Comparison of ENCODE assay signal across 31 cellular contexts in genomic region chr17:3973498-3974137, GRCh38. TPM values are rescaled to one million over a fixed set of nuclear protein-coding genes. Genes with fewer than 3 reads are reported as not detected.
DNase-seq lines count a peak whose midpoint lies in the region; ATAC-seq and TF ChIP-seq lines count a peak whose summit lies in the region.
"Had no signal": no experiment of that assay in that cellular context is flagged by ENCODE, and none has a peak within 500 bp of the region (broad histone marks: within the 10 kb centered on the region; RNA-seq: fewer than 3 reads in every experiment).

No MANE protein-coding gene starts in this region.

- intact Hi-C loops in Calu3 (cut with micrococcal nuclease; ENCODE audit: unreplicated experiment) = no loop called here
- intact Hi-C loops in CD14-positive monocyte (cut with micrococcal nuclease) = no loop called here

- H3K9me2 ChIP-seq in SK-N-SH (no peaks in the 10 kb centered on the region), Loucy (replicated peaks; ENCODE audit: low read depth, low read length) (no peaks in the 10 kb centered on the region)

- H4K20me1 ChIP-seq in SK-N-SH (ENCODE audit: insufficient read depth) (no peaks in the 10 kb centered on the region), Loucy (ENCODE audit: insufficient read depth, low read length, poor library complexity, severe bottlenecking) (no peaks in the 10 kb centered on the region)

- no peaks in the 10 kb centered on the region for H3K79me2 ChIP-seq in SK-N-SH (ENCODE audit: insufficient read depth)
- H3K79me2 ChIP-seq in Loucy (ENCODE audit: insufficient read depth, low read length) = no peaks in the 10 kb centered on the region

- peaks cover 3 to 4% of the 10 kb centered on the region in 2 donors for H3K36me3 Mint-ChIP-seq in stimulated activated naive B cell treated with anti-CD40 and anti-IgM and Interleukin-4, amounts not matched to agents 10 μg/mL and 1 μg/mL and 100 μg/mL, for 72 hours
- no peaks in the 10 kb centered on the region for H3K36me3 Mint-ChIP-seq in Calu3 (ENCODE audit: insufficient read depth, unreplicated experiment)
- H3K36me3 Mint-ChIP-seq in CD14-positive monocyte = no peaks in the 10 kb centered on the region

- H3K27ac Mint-ChIP-seq in stimulated activated naive B cell treated with anti-CD40 and anti-IgM and Interleukin-4, amounts not matched to agents 10 μg/mL and 1 μg/mL and 100 μg/mL, for 72 hours = peak overlapping the region; percentile 37
- no peak overlapping the region for H3K27ac Mint-ChIP-seq in Calu3 (ENCODE audit: unreplicated experiment)
- H3K27ac Mint-ChIP-seq in CD14-positive monocyte = no peak overlapping the region

- 46% methylated on average over 5 of the region's 10 CpGs for WGBS in SK-N-SH (ENCODE audit: low lambda C conversion rate)

- H3K9me3 Mint-ChIP-seq in stimulated activated naive B cell treated with anti-CD40 and anti-IgM and Interleukin-4, amounts not matched to agents 10 μg/mL and 1 μg/mL and 100 μg/mL, for 72 hours = peaks cover 3 to 4% of the 10 kb centered on the region in 2 donors
- H3K9me3 Mint-ChIP-seq in Calu3 (ENCODE audit: low read depth, unreplicated experiment) = peaks cover 5% of the 10 kb centered on the region
- peaks cover 11 to 19% (median 16%) of the 10 kb centered on the region in 7 donors for H3K9me3 Mint-ChIP-seq in CD14-positive monocyte
- H3K9me3 Mint-ChIP-seq: activated naive CD8-positive, alpha-beta T cell treated with anti-CD3 and anti-CD28 coated beads, Interleukin-2, amount 50 U/mL, for 24 hours had no signal

- H3K4me3 Mint-ChIP-seq in stimulated activated naive B cell treated with anti-CD40 and anti-IgM and Interleukin-4, amounts not matched to agents 10 μg/mL and 1 μg/mL and 100 μg/mL, for 72 hours = no peak overlapping the region
- H3K4me3 Mint-ChIP-seq in Calu3 (ENCODE audit: low read depth, unreplicated experiment) (no peak overlapping the region), CD14-positive monocyte (peak overlapping the region in 1 of 2 donors; percentile 18)
- H3K4me3 Mint-ChIP-seq: activated naive CD8-positive, alpha-beta T cell treated with anti-CD3 and anti-CD28 coated beads, Interleukin-2, amount 50 U/mL, for 24 hours; activated T-cell treated with anti-CD3 and anti-CD28 coated beads, Interleukin-2, amount 50 U/mL, for 4 hours had no signal

- H3K27ac ChIP-seq in SK-N-SH (ENCODE audit: low read depth in 2 of 2, low read length in 1 of 2) = no peak overlapping the region
- H3K27ac ChIP-seq: 22Rv1, cardiac muscle cell, coronary artery, PC-9, psoas muscle, tibial nerve, VCaP had no signal

- H3K4me3 ChIP-seq in SK-N-SH (ENCODE audit: low read depth in 2 of 2, low read length in 1 of 2) (no peak overlapping the region), Loucy (ENCODE audit: low read length, poor library complexity, severe bottlenecking) (peak overlapping the region; percentile 18)
- H3K4me3 ChIP-seq: cardiac muscle cell, coronary artery, PC-9, psoas muscle, tibial nerve had no signal

- H2AFZ ChIP-seq in SK-N-SH (ENCODE audit: low read depth) = no peak overlapping the region
- H2AFZ ChIP-seq in Loucy (ENCODE audit: low read length) = peak overlapping the region; percentile 31; the same call in 1 of the 2 replicates
- H2AFZ ChIP-seq: PC-9 had no signal

- peaks cover 37 to 49% of the 10 kb centered on the region in 2 donors for H3K4me1 Mint-ChIP-seq in stimulated activated naive B cell treated with anti-CD40 and anti-IgM and Interleukin-4, amounts not matched to agents 10 μg/mL and 1 μg/mL and 100 μg/mL, for 72 hours
- no peaks in the 10 kb centered on the region for H3K4me1 Mint-ChIP-seq in Calu3 (ENCODE audit: low read depth, unreplicated experiment)
- H3K4me1 Mint-ChIP-seq in CD14-positive monocyte = peaks cover 23% of the 10 kb centered on the region

- DNase-seq in SK-N-SH (peak; percentile 12), iPS-NIHi11 (ENCODE audit: low spot score) (peak; percentile 3), Calu3 (no peak), kidney tubule cell (ENCODE audit: low spot score) (no peak), CD14-positive monocyte (ENCODE audit: low spot score) (no peak)
- no peak for DNase-seq in stimulated activated naive B cell treated with anti-CD40 and anti-IgM and Interleukin-4, amounts not matched to agents 10 μg/mL and 1 μg/mL and 100 μg/mL, for 72 hours
- DNase-seq: activated CD4-positive, alpha-beta T cell treated with anti-CD3 and anti-CD28 coated beads, Interleukin-2, amount 50 U/mL, for 1 hour; activated gamma-delta T cell treated with Interleukin-2 at 50 U/mL for 16 hours; activated naive CD8-positive, alpha-beta T cell treated with anti-CD3 and anti-CD28 coated beads, Interleukin-2, amount 50 U/mL, for 24 hours; activated T-cell treated with anti-CD3 and anti-CD28 coated beads, Interleukin-2, amount 50 U/mL, for 4 hours; effector memory CD4-positive, alpha-beta T cell; glutamatergic neuron; MV-4-11; naive thymus-derived CD8-positive, alpha-beta T cell; NCI-H1436; NCI-H2081; NCI-H524 treated with DMSO at 0.1 percent for 48 hours; nucleus accumbens; PC-9; SHP77 treated with DMSO at 0.1 percent for 48 hours; stimulated activated CD4-positive, alpha-beta T cell treated with anti-CD3 and anti-CD28 coated beads, Interleukin-4, amount 100 ng/mL, for 1 hour; T1000 had no signal

- peaks cover 0 to 4% of the 10 kb centered on the region in 2 donors for H3K27me3 Mint-ChIP-seq in stimulated activated naive B cell treated with anti-CD40 and anti-IgM and Interleukin-4, amounts not matched to agents 10 μg/mL and 1 μg/mL and 100 μg/mL, for 72 hours
- H3K27me3 Mint-ChIP-seq in Calu3 (ENCODE audit: unreplicated experiment) (peaks cover 12% of the 10 kb centered on the region), CD14-positive monocyte (ENCODE audit: low read depth in 3 of 3) (peaks cover 13 to 35% (median 18%) of the 10 kb centered on the region in 3 donors)
- H3K27me3 Mint-ChIP-seq: activated naive CD8-positive, alpha-beta T cell treated with anti-CD3 and anti-CD28 coated beads, Interleukin-2, amount 50 U/mL, for 24 hours had no signal

- no peak overlapping the region for H3K4me2 ChIP-seq in SK-N-SH
- H3K4me2 ChIP-seq in Loucy (ENCODE audit: low read depth, low read length, poor library complexity, severe bottlenecking) = peak overlapping the region; percentile 48
- H3K4me2 ChIP-seq: PC-9 had no signal

- CTCF ChIA-PET in SK-N-SH (lab: Yijun Ruan, JAX) (interaction anchor here (1.3 to 2.0 kb wide), 2 partner anchors 13 to 60 kb away, joined by 3 to 4 read pairs; no protein-coding TSS in a partner anchor), Calu3 (lab: Charles Lee) (no interaction called here)

- ATAC-seq in SK-N-SH treated with all-trans-retinoic acid at 6 μM for 48 hours = no peak
- ATAC-seq in stimulated activated naive B cell treated with anti-CD40 and anti-IgM and Interleukin-4, amounts not matched to agents 10 μg/mL and 1 μg/mL and 100 μg/mL, for 72 hours (replicated peaks) = no peak
- ATAC-seq: activated naive CD8-positive, alpha-beta T cell treated with anti-CD3 and anti-CD28 coated beads, Interleukin-2, amount 50 U/mL, for 24 hours; activated T-cell treated with anti-CD3 and anti-CD28 coated beads, Interleukin-2, amount 50 U/mL, for 4 hours; psoas muscle had no signal

- H3K4me1 ChIP-seq in SK-N-SH (ENCODE audit: control insufficient read depth in 1 of 2, insufficient read depth in 2 of 2, low read depth in 1 of 2, low read length in 1 of 2) = peaks cover 0 to 2% of the 10 kb centered on the region in 2 experiments; a peak in 1 of 4 replicates
- H3K4me1 ChIP-seq in Loucy (ENCODE audit: insufficient read depth, low read length, poor library complexity, severe bottlenecking) = peaks cover 23% of the 10 kb centered on the region

- BruUV-seq in Calu3 (replicated peaks; lab: Mats Ljungman, UMichigan) = no TSS peak

- no peaks in the 10 kb centered on the region for H3K27me3 ChIP-seq in SK-N-SH (ENCODE audit: insufficient read depth)
- no peaks in the 10 kb centered on the region for H3K27me3 ChIP-seq in Loucy (ENCODE audit: insufficient read depth, low read length, poor library complexity, severe bottlenecking)
- H3K27me3 ChIP-seq: cardiac muscle cell had no signal

- POLR2A ChIA-PET in SK-N-SH (lab: Yijun Ruan, JAX) = no interaction called here

- H3K9me3 ChIP-seq in SK-N-SH = no peaks in the 10 kb centered on the region
- no peaks in the 10 kb centered on the region; the same call in 1 of the 2 replicates for H3K9me3 ChIP-seq in Loucy (ENCODE audit: insufficient read depth, low read depth, low read length)

- TF ChIP-seq CTCF in SK-N-SH (IDR thresholded peaks at IDR 0.05) = no peak
- TF ChIP-seq CTCF in Loucy (conservative IDR thresholded peaks at IDR 0.05; ENCODE audit: low read length) = no peak
- TF ChIP-seq CTCF in Calu3 (IDR thresholded peaks at IDR 0.05; ENCODE audit: unreplicated experiment) = no peak
- TF ChIP-seq CTCF in CD14-positive monocyte (IDR thresholded peaks at IDR 0.05) = no peak

- TF ChIP-seq RAD21 in SK-N-SH (IDR thresholded peaks at IDR 0.05; ENCODE audit: low read length) = no peak

- H3K9ac ChIP-seq in SK-N-SH (no peak overlapping the region), Loucy (ENCODE audit: low read depth, low read length, poor library complexity, severe bottlenecking) (peak overlapping the region; percentile 26)

- TF ChIP-seq EP300 in SK-N-SH (IDR thresholded peaks at IDR 0.05; ENCODE audit: borderline replicate concordance in 1 of 2, low read depth in 1 of 2, low read length in 1 of 2) = no peak

- no peaks in the 10 kb centered on the region for H3K36me3 ChIP-seq in SK-N-SH (replicated peaks in 1 of 2; ENCODE audit: control insufficient read depth in 1 of 2, insufficient read depth in 2 of 2, low read length in 1 of 2)
- H3K36me3 ChIP-seq in Loucy (ENCODE audit: insufficient read depth, low read length) = no peaks in the 10 kb centered on the region
- H3K36me3 ChIP-seq: cardiac muscle cell, tibial nerve had no signal

- H3F3A ChIP-seq in SK-N-SH (replicated peaks; ENCODE audit: insufficient read depth) (no peaks in the 10 kb centered on the region), Loucy (ENCODE audit: low read depth) (no peaks in the 10 kb centered on the region)

TF ChIP-seq in SK-N-SH, 30 proteins besides CTCF, POLR2A, EP300 and RAD21 (continues in another document):
- TF ChIP-seq MXI1 (IDR thresholded peaks at IDR 0.05; ENCODE audit: low read depth, low read length) (no peak), YY1 (IDR thresholded peaks at IDR 0.05; ENCODE audit: low read depth) (no peak), FOXJ3 (CRISPR knock-in tag; IDR thresholded peaks at IDR 0.05) (no peak)

TF ChIP-seq in SK-N-SH treated with all-trans-retinoic acid at 6 μM for 48 hours, 23 proteins besides CTCF, POLR2A, EP300 and RAD21 (continues in another document):
- TF ChIP-seq ZC3H10 (CRISPR knock-in tag; IDR thresholded peaks at IDR 0.05) (no peak), OSR1 (CRISPR knock-in tag; IDR thresholded peaks at IDR 0.05) (no peak), ARNTL (CRISPR knock-in tag; IDR thresholded peaks at IDR 0.05; ENCODE audit: borderline replicate concordance, low read depth) (no peak)

RNA-seq across cellular contexts. Expression of gene ATP2A3, which starts 9.4 kb away (rescaled TPM):
- polyA plus RNA-seq in SK-N-SH (2012; rRNA removed) = 1.9 and 2.1 TPM in 2 replicates
- 0.67 and 0.92 TPM in 2 replicates for polyA plus RNA-seq in SK-N-SH (2012; cell fraction: cytosol; rRNA removed)
- polyA plus RNA-seq in SK-N-SH (2012; cell fraction: nucleus; rRNA removed) = 4.9 and 5.6 TPM in 2 replicates
- 4.5 and 4.8 TPM in 2 replicates for total RNA-seq in Calu3 (2022)
- 1 to 10 TPM; 6.9 to 9.5 TPM for polyA plus RNA-seq in CD14-positive monocyte

RNA-seq across cellular contexts. Expression of gene P2RX1, which starts 57.4 kb away (rescaled TPM):
- polyA plus RNA-seq in SK-N-SH (2012; rRNA removed) (not detected in 2 replicates), CD14-positive monocyte (10 to 100 TPM; 22.9 to 33.8 TPM)
- polyA plus RNA-seq in SK-N-SH (2012; cell fraction: cytosol; rRNA removed) = not detected in 2 replicates
- polyA plus RNA-seq in SK-N-SH (2012; cell fraction: nucleus; rRNA removed) = 0.04 TPM in 1 of 2 replicates, not detected in the other
- total RNA-seq in Calu3 (2022) = not detected in 2 replicates
- total RNA-seq: astrocyte, PC-9 had no signal
- polyA plus RNA-seq: naive thymus-derived CD8-positive, alpha-beta T cell had no signal

Comparison
In these comparisons a context has a peak if more than half of its experiments do, and no peak if none do; other contexts are left out.
1. DNase-seq: peak in SK-N-SH (single experiment) and iPS-NIHi11 (single experiment); none in stimulated activated naive B cell treated with anti-CD40 and anti-IgM and Interleukin-4, amounts not matched to agents 10 μg/mL and 1 μg/mL and 100 μg/mL, for 72 hours (single experiment), Calu3 (single experiment), kidney tubule cell (single experiment) and CD14-positive monocyte (single experiment).
2. RNA of gene P2RX1, which starts 57.4 kb away (polyA plus RNA-seq): 22.9 to 33.8 TPM in CD14-positive monocyte; 0.04 TPM in SK-N-SH; every median in the first group is over 10 times any median in the second.